1 cellular context compared by ENCODE assay signal in genomic region chr2:238032755-238033337, GRCh38.
A peak's percentile ranks its signal among the peaks of the same experiment; 100 is the strongest.
TF ChIP-seq lines count a peak whose summit lies in the region.

No MANE protein-coding gene starts in this region.

TF ChIP-seq in GM12878, 131 proteins besides CTCF, POLR2A, EP300 and RAD21:
- TF ChIP-seq RUNX3 (IDR thresholded peaks at IDR 0.05; ENCODE audit: low read length) (peak; percentile 56), TCF3 (IDR thresholded peaks at IDR 0.05; ENCODE audit: borderline replicate concordance, insufficient read depth, low read depth, low read length) (0 out of 2 replicates have a peak, but pooled peaks have one; percentile 40), JUNB (IDR thresholded peaks at IDR 0.05) (peak; percentile 32; the same call in 1 of the 2 replicates), SKIL (IDR thresholded peaks at IDR 0.05; ENCODE audit: low read depth, poor library complexity, severe bottlenecking) (peak; percentile 50), SPI1 (IDR thresholded peaks at IDR 0.05; ENCODE audit: borderline replicate concordance, insufficient read depth, low read depth, low read length) (peak; percentile 79), MTA2 (IDR thresholded peaks at IDR 0.05; ENCODE audit: low read depth) (no peak), DPF2 (IDR thresholded peaks at IDR 0.05) (no peak), ZBTB11 (CRISPR knock-in tag; IDR thresholded peaks at IDR 0.05) (no peak), TAF1 (IDR thresholded peaks at IDR 0.05; ENCODE audit: borderline replicate concordance, low read depth, low read length) (no peak), PBX3 (IDR thresholded peaks at IDR 0.05; ENCODE audit: insufficient replicate concordance, low read depth, low read length) (peak; percentile 35), PKNOX1 (IDR thresholded peaks at IDR 0.05) (peak; percentile 79), SIX5 (IDR thresholded peaks at IDR 0.05; ENCODE audit: low read depth, low read length, severe bottlenecking) (no peak), RFX5 (IDR thresholded peaks at IDR 0.05; ENCODE audit: low read depth, low read length) (no peak), IKZF2 (IDR thresholded peaks at IDR 0.05) (no peak; a peak in 1 of 4 replicates), NFYA (IDR thresholded peaks at IDR 0.05; ENCODE audit: borderline replicate concordance, low read depth, low read length) (no peak)
